Comparison of ENCODE assay signal across 33 cellular contexts in the genomic region with DNA sequence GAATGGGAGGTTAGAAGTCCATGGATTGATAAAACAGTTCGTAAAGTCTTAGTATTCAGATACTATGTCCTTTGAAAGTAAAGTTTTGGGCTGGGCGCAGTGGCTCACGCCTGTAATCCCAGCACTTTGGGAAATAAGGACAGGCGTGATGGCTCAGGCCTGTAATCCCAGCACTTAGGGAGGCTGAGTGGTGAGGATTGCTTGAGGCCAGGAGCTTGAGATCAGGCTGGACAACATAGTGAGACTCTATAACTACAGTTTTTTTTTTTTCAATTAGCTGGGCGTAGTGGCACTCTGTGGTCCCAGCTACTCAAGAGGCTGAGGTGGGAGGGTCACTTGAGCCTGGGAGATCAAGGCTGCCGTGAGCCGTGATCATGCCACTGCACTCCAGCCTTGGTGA. TPM values are rescaled to one million over a fixed set of nuclear protein-coding genes. Genes with fewer than 3 reads are reported as not detected.
"Had no signal": no experiment of that assay in that cellular context is flagged by ENCODE, and none has a peak within 500 bp of the region (broad histone marks: within the 10 kb centered on the region; RNA-seq: fewer than 3 reads in every experiment).

No MANE protein-coding gene starts in this region.

- DNase-seq: activated B cell treated with CpG ODN at 0.5 μM for 24 hours; activated CD4-positive, alpha-beta T cell treated with anti-CD3 and anti-CD28 coated beads for 48 hours; activated CD4-positive, alpha-beta T cell treated with anti-CD3 and anti-CD28 coated beads, Interleukin-2, amount 50 U/mL, for 1 hour; activated CD4-positive, alpha-beta T cell treated with anti-CD3 and anti-CD28 coated beads, Interleukin-2, amount 50 U/mL, for 48 hours; activated CD8-positive, alpha-beta memory T cell treated with anti-CD3 and anti-CD28 coated beads for 24 hours; activated CD8-positive, alpha-beta T cell treated with anti-CD3 and anti-CD28 coated beads for 36 hours; activated effector memory CD4-positive, alpha-beta T cell treated with Interleukin-2 at 50 U/mL for 16 hours; activated gamma-delta T cell treated with Interleukin-2 at 50 U/mL for 16 hours; activated naive CD4-positive, alpha-beta T cell treated with anti-CD3 and anti-CD28 coated beads for 36 hours; activated naive CD8-positive, alpha-beta T cell treated with anti-CD3 and anti-CD28 coated beads, Interleukin-2, amount 10 ng/mL, durations not matched to agents 7 days and 5 days; activated T-cell treated with anti-CD3 and anti-CD28 coated beads, Interleukin-2, amount 50 U/mL, for 4 hours; central memory CD4-positive, alpha-beta T cell; cerebellar nuclear complex; colonic mucosa; effector CD8-positive, alpha-beta T cell; esophagus squamous epithelium; foreskin melanocyte; heart right ventricle; T-cell; T1000; WERI-Rb-1 had no signal

- H3K36me3 ChIP-seq: ascending aorta, breast epithelium, cardiac muscle cell, colonic mucosa, esophagus squamous epithelium, gastroesophageal sphincter, heart right ventricle, WERI-Rb-1 had no signal

- ATAC-seq: activated CD4-positive, CD25-positive, alpha-beta regulatory T cell treated with anti-CD3 and anti-CD28 coated beads, Interleukin-2, amount 50 U/mL, for 24 hours; activated CD8-positive, alpha-beta T cell treated with anti-CD3 and anti-CD28 coated beads for 36 hours; activated naive CD4-positive, alpha-beta T cell treated with anti-CD3 and anti-CD28 coated beads, Interleukin-2, amount 50 U/mL, for 72 hours; activated T-cell treated with anti-CD3 and anti-CD28 coated beads, Interleukin-2, amount 50 U/mL, for 4 hours; activated T-helper 17 cell treated with anti-CD3 and anti-CD28 coated beads, Interleukin-2, amount 50 U/mL, for 72 hours; gastroesophageal sphincter; heart right ventricle; T-cell had no signal

- H3K27me3 ChIP-seq: ascending aorta, breast epithelium, cardiac muscle cell, colonic mucosa, esophagus squamous epithelium had no signal

- H3K4me1 ChIP-seq: ascending aorta, breast epithelium, colonic mucosa had no signal

- H3K27ac ChIP-seq: ascending aorta, breast epithelium, cardiac muscle cell, colonic mucosa, epithelial cell of prostate, esophagus squamous epithelium, gastroesophageal sphincter, heart right ventricle, WERI-Rb-1 had no signal

- FAIRE-seq: endometrium, endothelial cell of umbilical vein had no signal

- H3K4me3 ChIP-seq: ascending aorta, breast epithelium, cardiac muscle cell, colonic mucosa, esophagus squamous epithelium, gastroesophageal sphincter, heart right ventricle had no signal

- H3K9me3 ChIP-seq: ascending aorta, breast epithelium, colonic mucosa, esophagus squamous epithelium, gastroesophageal sphincter, heart right ventricle had no signal

RNA-seq across cellular contexts. Expression of a gene that starts 29.5 kb away (rescaled TPM):
- total RNA-seq: activated B cell treated with CpG ODN at 0.5 μM for 24 hours had no signal

RNA-seq across cellular contexts. Expression of a gene that starts 49.2 kb away (rescaled TPM):
- total RNA-seq: ascending aorta, breast epithelium, esophagus squamous epithelium, fibroblast of villous mesenchyme, glomerular endothelial cell had no signal
